8 cellular contexts compared by ENCODE assay signal in the genomic region with DNA sequence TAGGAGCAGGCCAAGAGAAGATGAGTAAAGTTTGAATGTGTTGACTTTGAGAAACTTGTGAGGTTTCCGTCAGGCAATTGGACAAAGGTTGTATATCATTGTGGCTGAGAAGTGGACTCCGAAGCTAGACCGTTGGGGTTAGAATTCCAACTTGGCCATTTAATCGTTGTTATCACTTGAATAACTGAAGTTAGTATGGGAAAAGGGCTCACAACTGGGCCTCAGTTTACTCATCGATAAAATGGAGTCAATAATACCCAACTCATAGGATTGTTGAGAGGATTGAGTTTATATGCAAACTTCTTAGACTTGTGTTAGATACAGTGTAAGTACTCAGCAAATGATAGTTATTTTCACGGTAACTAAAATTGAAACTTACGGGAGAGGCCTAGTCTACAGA. TPM values are rescaled to one million over a fixed set of nuclear protein-coding genes. Genes with fewer than 3 reads are reported as not detected.
DNase-seq lines count a peak whose midpoint lies in the region; ATAC-seq, FAIRE-seq and TF ChIP-seq lines count a peak whose summit lies in the region.

No MANE protein-coding gene starts in this region.

- DNase-seq in CD4-positive, alpha-beta memory T cell, result no peak
- no peak for DNase-seq in NT2/D1 (ENCODE audit: low read depth, low spot score)
- no peak for DNase-seq in endothelial cell of umbilical vein (ENCODE audit: low read depth, low spot score)
- peak; percentile 59 for DNase-seq in osteoblast (ENCODE audit: insufficient read length, low spot score, missing footprints)
- DNase-seq in H54 (ENCODE audit: insufficient read length, low spot score), result no peak
- no peak for DNase-seq in midbrain (lab: John Stamatoyannopoulos, UW)
- DNase-seq in sciatic nerve (ENCODE audit: low spot score), result no peak

- H3K79me2 ChIP-seq in endothelial cell of umbilical vein (ENCODE audit: control insufficient read depth, insufficient read depth, low read length) (peaks cover 60% of the 10 kb centered on the region), osteoblast (ENCODE audit: insufficient read depth, low read length) (peaks cover 80% of the 10 kb centered on the region)

- peak overlapping the region; percentile 90 to 97 for H3K4me3 ChIP-seq in CD4-positive, alpha-beta memory T cell (ENCODE audit: low read length in 2 of 2)
- H3K4me3 ChIP-seq in NT2/D1 (ENCODE audit: insufficient read length, low read depth), result peak overlapping the region; percentile 99
- H3K4me3 ChIP-seq in endothelial cell of umbilical vein (replicated peaks in 1 of 3; ENCODE audit: insufficient read depth in 1 of 3, low read depth in 1 of 3, low read length in 3 of 3), result peak overlapping the region; percentile 44 to 98 (median 98)
- peak overlapping the region; percentile 94 for H3K4me3 ChIP-seq in osteoblast (ENCODE audit: insufficient read depth, low read length)

- H3K27ac Mint-ChIP-seq in CD4-positive, alpha-beta memory T cell, result peak overlapping the region in 6 of 7 donors; percentile 83 to 99 (median 96)

- intact Hi-C loops in CD4-positive, alpha-beta memory T cell (cut with micrococcal nuclease), result loop anchor here (1.0 to 10.0 kb wide), 7 partner anchors 53 to 386 kb away; a partner anchor contains a TSS
- intact Hi-C loops in endothelial cell of umbilical vein (cut with micrococcal nuclease), result loop anchor here (1.0 to 10.0 kb wide), 4 partner anchors 52 to 388 kb away; a partner anchor contains a TSS
- intact Hi-C loops in sciatic nerve (cut with DNase I), result no loop called here

- peaks cover 33% of the 10 kb centered on the region for H3K4me1 ChIP-seq in CD4-positive, alpha-beta memory T cell (ENCODE audit: insufficient read depth, low read length)
- H3K4me1 ChIP-seq in NT2/D1 (ENCODE audit: insufficient read depth, insufficient read length), result no peaks in the 10 kb centered on the region
- peaks cover 21% of the 10 kb centered on the region for H3K4me1 ChIP-seq in endothelial cell of umbilical vein (ENCODE audit: control insufficient read depth, extremely low read depth, insufficient read depth, low read length)
- peaks cover 20% of the 10 kb centered on the region for H3K4me1 ChIP-seq in osteoblast (ENCODE audit: insufficient read depth, low read length)

- H3K4me3 Mint-ChIP-seq in CD4-positive, alpha-beta memory T cell, result peak overlapping the region; percentile 95 to 100 (median 98)

- no peak for TF ChIP-seq POLR2A in endothelial cell of umbilical vein (IDR thresholded peaks at IDR 0.05; ENCODE audit: low read depth, low read length)
- TF ChIP-seq POLR2A in H54 (IDR thresholded peaks at IDR 0.05; ENCODE audit: low read depth, low read length), result no peak

- H3K36me3 Mint-ChIP-seq in CD4-positive, alpha-beta memory T cell, result peaks cover 21 to 53% of the 10 kb centered on the region in 2 donors

- TF ChIP-seq CTCF in endothelial cell of umbilical vein (IDR thresholded peaks at IDR 0.05; ENCODE audit: extremely low read depth in 1 of 2, insufficient read depth in 1 of 2, low read depth in 1 of 2, low read length in 2 of 2), result no peak
- TF ChIP-seq CTCF in osteoblast (IDR thresholded peaks at IDR 0.05; ENCODE audit: extremely low read depth, low read depth, low read length), result no peak

- H3K4me2 ChIP-seq in endothelial cell of umbilical vein (ENCODE audit: insufficient read depth, low read length), result peak overlapping the region; percentile 76
- H3K4me2 ChIP-seq in osteoblast (ENCODE audit: insufficient read depth, low read length), result peak overlapping the region; percentile 97

- FAIRE-seq in endothelial cell of umbilical vein (lab: Jason Lieb, UNC) (peak; percentile 15), H54 (lab: Jason Lieb, UNC) (no peak)

- H3K36me3 ChIP-seq in CD4-positive, alpha-beta memory T cell (ENCODE audit: insufficient read depth, low read length), result peaks cover 24% of the 10 kb centered on the region
- H3K36me3 ChIP-seq in NT2/D1 (ENCODE audit: insufficient read depth, insufficient read length, low read length) (peaks cover 50% of the 10 kb centered on the region), endothelial cell of umbilical vein (ENCODE audit: control insufficient read depth in 2 of 2, extremely low read depth in 1 of 2, insufficient read depth in 2 of 2, low read length in 2 of 2) (peaks cover 14 to 19% of the 10 kb centered on the region in 2 experiments), osteoblast (ENCODE audit: insufficient read depth, low read length) (peaks cover 36% of the 10 kb centered on the region)

- H3K27me3 ChIP-seq in CD4-positive, alpha-beta memory T cell (ENCODE audit: insufficient read depth, low read length), result no peaks in the 10 kb centered on the region
- H3K27me3 ChIP-seq in NT2/D1 (ENCODE audit: insufficient read depth, insufficient read length) (no peaks in the 10 kb centered on the region), endothelial cell of umbilical vein (ENCODE audit: control insufficient read depth in 2 of 2, insufficient read depth in 2 of 2, low read length in 2 of 2) (no peaks in the 10 kb centered on the region), osteoblast (ENCODE audit: insufficient read depth, low read length) (no peaks in the 10 kb centered on the region)

- H2AFZ ChIP-seq in endothelial cell of umbilical vein (ENCODE audit: low read depth, low read length) (no peak overlapping the region), osteoblast (ENCODE audit: low read length) (no peak overlapping the region)

- no peaks in the 10 kb centered on the region for H3K9me1 ChIP-seq in endothelial cell of umbilical vein (replicated peaks; ENCODE audit: control insufficient read depth, extremely low read depth, insufficient read depth, low read length)

- H3K4me1 Mint-ChIP-seq in CD4-positive, alpha-beta memory T cell, result peaks cover 26 to 50% (median 39%) of the 10 kb centered on the region in 4 donors

- H3K9me3 ChIP-seq in CD4-positive, alpha-beta memory T cell (ENCODE audit: control insufficient read depth in 1 of 2, low read length in 2 of 2), result no peaks in the 10 kb centered on the region
- H3K9me3 ChIP-seq in NT2/D1 (ENCODE audit: insufficient read depth, low read length) (no peaks in the 10 kb centered on the region), endothelial cell of umbilical vein (replicated peaks; ENCODE audit: control insufficient read depth, insufficient read depth, low read length) (no peaks in the 10 kb centered on the region), osteoblast (ENCODE audit: low read depth, low read length) (no peaks in the 10 kb centered on the region)

- peaks cover 0 to 5% (median 0%) of the 10 kb centered on the region in 8 donors for H3K9me3 Mint-ChIP-seq in CD4-positive, alpha-beta memory T cell

- H3K27ac ChIP-seq in CD4-positive, alpha-beta memory T cell (ENCODE audit: low read depth, low read length), result peak overlapping the region; percentile 80
- peak overlapping the region; percentile 19 for H3K27ac ChIP-seq in endothelial cell of umbilical vein (ENCODE audit: insufficient read depth, low read depth, low read length)
- H3K27ac ChIP-seq in osteoblast (ENCODE audit: low read depth, low read length), result peak overlapping the region; percentile 80

- no peaks in the 10 kb centered on the region for H3K27me3 Mint-ChIP-seq in CD4-positive, alpha-beta memory T cell

- H4K20me1 ChIP-seq in endothelial cell of umbilical vein (replicated peaks; ENCODE audit: control insufficient read depth, extremely low read depth, insufficient read depth, low read length) (no peaks in the 10 kb centered on the region), osteoblast (ENCODE audit: insufficient read depth, low read length) (peaks cover 23% of the 10 kb centered on the region)

- H3K9ac ChIP-seq in NT2/D1 (ENCODE audit: insufficient read length, low read depth) (peak overlapping the region; percentile 95), endothelial cell of umbilical vein (replicated peaks; ENCODE audit: extremely low read depth, insufficient read depth, low read length) (peak overlapping the region; percentile 87)

- CTCF ChIA-PET in CD4-positive, alpha-beta memory T cell (lab: Charles Lee; ENCODE audit: partially characterized antibody), result interaction anchor here (1.0 kb wide), 1 partner anchor 12 kb away, joined by 3 read pairs; no protein-coding TSS in a partner anchor
- CTCF ChIA-PET in endothelial cell of umbilical vein (lab: Charles Lee), result no interaction called here

- BruUV-seq in endothelial cell of umbilical vein (replicated peaks; lab: Mats Ljungman, UMichigan), result no TSS peak

- POLR2A ChIA-PET in CD4-positive, alpha-beta memory T cell (lab: Charles Lee; ENCODE audit: partially characterized antibody), result interaction anchor here (0.9 to 2.0 kb wide), 9 partner anchors 10 to 388 kb away, joined by 3 to 15 read pairs (median 3); a partner anchor contains a TSS
- POLR2A ChIA-PET in endothelial cell of umbilical vein (lab: Charles Lee), result no interaction called here

- ATAC-seq in HG03025 (IDR thresholded peaks at IDR 0.05; ENCODE audit: low FRiP score, unreplicated experiment) (no peak), sciatic nerve (no peak)

- dilution Hi-C loops in endothelial cell of umbilical vein (cut with MboI; ENCODE audit: extremely low pct_ligation_motif_present, low sequenced_read_pairs), result no loop called here

RNA-seq across cellular contexts. Expression of a gene that starts 0.8 kb away (rescaled TPM):
- 10 to 100 TPM; 37.5 to 40.6 TPM for total RNA-seq in CD4-positive, alpha-beta memory T cell
- polyA plus RNA-seq in CD4-positive, alpha-beta memory T cell, result 100 to 1,000 TPM; 211 to 334 TPM
- total RNA-seq in endothelial cell of umbilical vein (160 and 177 TPM in 2 replicates), osteoblast (61.3 and 81.4 TPM in 2 replicates), sciatic nerve (82.3 TPM)
- 92.8 and 144 TPM in 2 replicates for polyA plus RNA-seq in endothelial cell of umbilical vein
- 166 and 294 TPM in 2 replicates for polyA plus RNA-seq in endothelial cell of umbilical vein (2011; cell fraction: cytosol; rRNA removed)
- 76.8 and 89.0 TPM in 2 replicates for polyA plus RNA-seq in endothelial cell of umbilical vein (2011; cell fraction: nucleus; rRNA removed)
- 212 and 382 TPM in 2 replicates for polyA plus RNA-seq in endothelial cell of umbilical vein (2012)
- 36.3 and 70.7 TPM in 2 replicates for polyA minus RNA-seq in endothelial cell of umbilical vein
- 34.2 TPM for polyA minus RNA-seq in endothelial cell of umbilical vein (2011; cell fraction: cytosol; rRNA and poly(A)+ RNA removed)
- 10.2 and 13.5 TPM in 2 replicates for polyA minus RNA-seq in endothelial cell of umbilical vein (2011; cell fraction: nucleus; rRNA and poly(A)+ RNA removed)

RNA-seq across cellular contexts. Expression of a gene that starts 0.9 kb away (rescaled TPM):
- 10 to 100 TPM; 16.2 to 20.1 TPM for total RNA-seq in CD4-positive, alpha-beta memory T cell
- polyA plus RNA-seq in CD4-positive, alpha-beta memory T cell, result 1 to 10 TPM; 5.8 to 9.7 TPM
- total RNA-seq in endothelial cell of umbilical vein (13.1 and 14.8 TPM in 2 replicates), osteoblast (7.6 and 9.4 TPM in 2 replicates), sciatic nerve (15.4 TPM)
- polyA plus RNA-seq in endothelial cell of umbilical vein, result 10.1 and 10.2 TPM in 2 replicates
- polyA plus RNA-seq in endothelial cell of umbilical vein (2011; cell fraction: cytosol; rRNA removed), result 10.0 and 10.3 TPM in 2 replicates
- 8.9 and 10.6 TPM in 2 replicates for polyA plus RNA-seq in endothelial cell of umbilical vein (2011; cell fraction: nucleus; rRNA removed)
- 8.8 and 9.0 TPM in 2 replicates for polyA plus RNA-seq in endothelial cell of umbilical vein (2012)
- polyA minus RNA-seq in endothelial cell of umbilical vein, result 9.9 and 12.3 TPM in 2 replicates
- 12.0 TPM for polyA minus RNA-seq in endothelial cell of umbilical vein (2011; cell fraction: cytosol; rRNA and poly(A)+ RNA removed)
- polyA minus RNA-seq in endothelial cell of umbilical vein (2011; cell fraction: nucleus; rRNA and poly(A)+ RNA removed), result 6.0 and 8.5 TPM in 2 replicates

RNA-seq across cellular contexts. Expression of a gene that starts 52.2 kb away (rescaled TPM):
- total RNA-seq in CD4-positive, alpha-beta memory T cell, result 10 to 100 TPM; 92.1 to 99.7 TPM
- polyA plus RNA-seq in CD4-positive, alpha-beta memory T cell, result 10 to 100 TPM; 54.4 to 90.8 TPM
- total RNA-seq in endothelial cell of umbilical vein (96.3 and 104 TPM in 2 replicates), osteoblast (59.4 and 65.7 TPM in 2 replicates), sciatic nerve (69.3 TPM)
- 9.5 and 14.3 TPM in 2 replicates for polyA plus RNA-seq in endothelial cell of umbilical vein
- polyA plus RNA-seq in endothelial cell of umbilical vein (2011; cell fraction: cytosol; rRNA removed), result 28.3 and 29.9 TPM in 2 replicates
- 37.8 and 44.6 TPM in 2 replicates for polyA plus RNA-seq in endothelial cell of umbilical vein (2011; cell fraction: nucleus; rRNA removed)
- 58.6 and 84.1 TPM in 2 replicates for polyA plus RNA-seq in endothelial cell of umbilical vein (2012)
- polyA minus RNA-seq in endothelial cell of umbilical vein, result 22.4 and 27.9 TPM in 2 replicates
- polyA minus RNA-seq in endothelial cell of umbilical vein (2011; cell fraction: cytosol; rRNA and poly(A)+ RNA removed), result 32.7 TPM
- 10.9 and 14.0 TPM in 2 replicates for polyA minus RNA-seq in endothelial cell of umbilical vein (2011; cell fraction: nucleus; rRNA and poly(A)+ RNA removed)

Comparison
In these comparisons a context has a peak if more than half of its experiments do, and no peak if none do; other contexts are left out.
1. H3K27ac ChIP-seq: peak in every context shown above with its lines; median percentile 80 in CD4-positive, alpha-beta memory T cell; 80 in osteoblast; 19 in endothelial cell of umbilical vein.